Comparison of ENCODE assay signal across 13 cellular contexts in the genomic region with DNA sequence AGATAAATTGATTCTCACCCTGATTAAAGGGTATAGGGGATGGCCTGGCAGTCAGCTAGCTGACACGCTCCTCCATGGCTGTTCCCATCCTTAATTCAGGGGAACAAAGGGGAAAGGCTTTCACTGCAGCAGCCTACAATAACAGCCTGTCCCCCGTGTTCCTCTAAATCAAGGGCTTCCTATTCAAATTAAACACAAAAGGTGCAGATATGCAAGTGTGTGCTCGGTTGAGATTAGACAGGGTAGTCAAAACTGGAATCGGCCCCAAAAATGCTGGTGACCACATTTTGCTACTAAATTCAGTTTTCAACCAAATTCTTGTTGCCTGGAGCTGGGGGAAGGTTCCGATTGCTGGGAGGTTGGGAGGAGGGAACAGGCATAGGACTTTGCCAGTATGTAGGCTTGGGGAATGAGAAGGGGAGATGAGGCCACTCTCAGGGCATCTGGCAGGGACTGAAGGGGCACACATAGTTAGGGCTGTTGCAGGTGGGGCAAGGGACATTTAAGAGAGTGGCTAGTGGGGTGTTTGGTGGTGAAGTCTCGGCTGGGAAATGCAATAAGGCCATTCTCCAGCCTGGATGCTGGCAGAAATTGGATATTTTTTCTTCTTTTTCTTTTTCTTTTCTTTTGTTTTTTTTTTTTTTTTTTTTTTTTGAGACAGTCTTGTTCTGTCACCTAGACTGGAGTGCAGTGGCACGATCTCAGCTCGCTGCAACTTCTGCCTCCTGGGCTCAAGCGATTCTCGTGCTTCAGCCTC. TPM values are rescaled to one million over a fixed set of nuclear protein-coding genes. Genes with fewer than 3 reads are reported as not detected.
DNase-seq lines count a peak whose midpoint lies in the region; ATAC-seq and TF ChIP-seq lines count a peak whose summit lies in the region.
"Had no signal": no experiment of that assay in that cellular context is flagged by ENCODE, and none has a peak within 500 bp of the region (broad histone marks: within the 10 kb centered on the region; RNA-seq: fewer than 3 reads in every experiment).

No MANE protein-coding gene starts in this region.

- H3K4me3 Mint-ChIP-seq in IgD-negative memory B cell (peak overlapping the region; percentile 47 to 87 (median 75)), chondrocyte (ENCODE audit: unreplicated experiment) (no peak overlapping the region)

- no peaks in the 10 kb centered on the region; the same call in none of the 2 replicates for H3K36me3 ChIP-seq in GM06990 (ENCODE audit: control insufficient read depth, insufficient read depth, low read length)

- H3K36me3 Mint-ChIP-seq in IgD-negative memory B cell = peaks cover 2% of the 10 kb centered on the region
- no peaks in the 10 kb centered on the region for H3K36me3 Mint-ChIP-seq in chondrocyte (ENCODE audit: low read depth)
- H3K36me3 Mint-ChIP-seq: activated naive CD4-positive, alpha-beta T cell treated with anti-CD3 and anti-CD28 coated beads, Interleukin-2, amount 50 U/mL, for 72 hours had no signal

- DNase-seq in GM06990 (ENCODE audit: extremely low read depth, insufficient read length) (no peak), SKM-1 (lab: John Stamatoyannopoulos, UW; ENCODE audit: unreplicated experiment) (no peak), NCI-H146 treated with DMSO at 0.1 percent for 48 hours (lab: John Stamatoyannopoulos, UW; ENCODE audit: unreplicated experiment) (no peak), chondrocyte (ENCODE audit: low spot score) (no peak), Kasumi-1 (lab: John Stamatoyannopoulos, UW) (no peak)
- DNase-seq: activated CD4-positive, CD25-positive, alpha-beta regulatory T cell; effector CD8-positive, alpha-beta T cell; NCI-H1930; stimulated activated naive CD8-positive, alpha-beta T cell treated with anti-CD3 and anti-CD28 coated beads, Interleukin-15, Interleukin-2, amounts not matched to agents 100 U/mL and 50 U/mL, for 24 hours had no signal

- H3K9me3 Mint-ChIP-seq in IgD-negative memory B cell (no peaks in the 10 kb centered on the region), chondrocyte (ENCODE audit: low read depth) (no peaks in the 10 kb centered on the region)
- H3K9me3 Mint-ChIP-seq: activated naive CD4-positive, alpha-beta T cell treated with anti-CD3 and anti-CD28 coated beads, Interleukin-2, amount 50 U/mL, for 72 hours had no signal

- no peaks in the 10 kb centered on the region for H3K27me3 ChIP-seq in GM06990 (replicated peaks; ENCODE audit: control insufficient read depth, insufficient read depth, low read length)

- peak overlapping the region; percentile 36 for H3K4me3 ChIP-seq in GM06990 (replicated peaks; ENCODE audit: low read depth, low read length)

- ATAC-seq in GM19438 (IDR thresholded peaks at IDR 0.05; ENCODE audit: low read depth, unreplicated experiment) = peak; percentile 23
- peak; percentile 42 for ATAC-seq in HG02884 (IDR thresholded peaks at IDR 0.05; ENCODE audit: unreplicated experiment)
- ATAC-seq: activated naive CD4-positive, alpha-beta T cell treated with anti-CD3 and anti-CD28 coated beads, Interleukin-2, amount 50 U/mL, for 72 hours had no signal

- peak overlapping the region; percentile 89 to 99 (median 95) for H3K27ac Mint-ChIP-seq in IgD-negative memory B cell
- no peak overlapping the region for H3K27ac Mint-ChIP-seq in chondrocyte (ENCODE audit: unreplicated experiment)

- peaks cover 5% of the 10 kb centered on the region for H3K27me3 Mint-ChIP-seq in IgD-negative memory B cell
- H3K27me3 Mint-ChIP-seq in chondrocyte (ENCODE audit: low read depth) = no peaks in the 10 kb centered on the region

- TF ChIP-seq CTCF in GM06990 (IDR thresholded peaks at IDR 0.05; ENCODE audit: insufficient read depth, low read length, poor library complexity, severe bottlenecking) = no peak
- TF ChIP-seq CTCF in chondrocyte (IDR thresholded peaks at IDR 0.05) = no peak

- H3K4me1 Mint-ChIP-seq in IgD-negative memory B cell (peaks cover 30 to 37% (median 36%) of the 10 kb centered on the region in 3 donors), chondrocyte (ENCODE audit: low read depth) (peaks cover 3% of the 10 kb centered on the region)

RNA-seq across cellular contexts. Expression of a gene that starts 32.9 kb away (rescaled TPM):
- polyA plus RNA-seq in IgD-negative memory B cell = 615 TPM
- 12.0 to 22.5 TPM (median 22.0 TPM) in 3 replicates for total RNA-seq in chondrocyte
